ENCODE assay signal across 20 cellular contexts in genomic region chr19:6026390-6026897, GRCh38. TPM values are rescaled to one million over a fixed set of nuclear protein-coding genes. Genes with fewer than 3 reads are reported as not detected.
DNase-seq lines count a peak whose midpoint lies in the region; ATAC-seq, FAIRE-seq and TF ChIP-seq lines count a peak whose summit lies in the region.
"Had no signal": no experiment of that assay in that cellular context is flagged by ENCODE, and none has a peak within 500 bp of the region (broad histone marks: within the 10 kb centered on the region; RNA-seq: fewer than 3 reads in every experiment).

No MANE protein-coding gene starts in this region.

- H3K4me3 ChIP-seq in body of pancreas (no peak overlapping the region), pancreas (no peak overlapping the region), upper lobe of right lung (no peak overlapping the region)
- H3K4me3 ChIP-seq: GM23338, MG63 had no signal

- H3K9me3 ChIP-seq in body of pancreas = no peaks in the 10 kb centered on the region
- H3K9me3 ChIP-seq in pancreas = no peaks in the 10 kb centered on the region
- no peaks in the 10 kb centered on the region for H3K9me3 ChIP-seq in upper lobe of right lung
- H3K9me3 ChIP-seq: Caco-2, MG63 had no signal

- TF ChIP-seq CTCF in body of pancreas (IDR thresholded peaks at IDR 0.05) = no peak
- TF ChIP-seq CTCF in pancreas (IDR thresholded peaks at IDR 0.05) = no peak
- no peak for TF ChIP-seq CTCF in upper lobe of right lung (IDR thresholded peaks at IDR 0.05)

- 55 to 58% methylated on average over 12 to 16 of the region's 16 CpGs for WGBS in body of pancreas, 2 donors
- WGBS in pancreas, 2 donors = 50 to 52% methylated on average over 16 of the region's 16 CpGs

- FAIRE-seq in pancreas (lab: Jason Lieb, UNC) = no peak
- FAIRE-seq: G401.6 had no signal

- peak; percentile 24 for DNase-seq in activated effector memory CD4-positive, alpha-beta T cell treated with anti-CD3 and anti-CD28 coated beads, Interleukin-2, amount 50 U/mL, for 16 hours
- no peak for DNase-seq in activated effector memory CD4-positive, alpha-beta T cell treated with Interleukin-2 at 50 U/mL for 16 hours
- DNase-seq in body of pancreas = peak in 3 of 4 donors; percentile 41 to 60 (median 56)
- DNase-seq in pancreas = peak in 4 of 6 donors; percentile 21 to 64 (median 46)
- peak; percentile 38 for DNase-seq in upper lobe of right lung
- DNase-seq in NCI-H2227 treated with DMSO at 0.1 percent for 48 hours (lab: John Stamatoyannopoulos, UW) = no peak
- DNase-seq in NCI-H2081 treated with DMSO at 0.1 percent for 48 hours (lab: John Stamatoyannopoulos, UW) = no peak
- DNase-seq: Caco-2; CD8-positive, alpha-beta T cell; HCEC 1CT; KBM-7; MG63; NCI-H2029; NCI-H526 treated with DMSO at 0.1 percent for 48 hours; SIG-M5 had no signal

- no peaks in the 10 kb centered on the region for H3K36me3 ChIP-seq in body of pancreas (replicated peaks in 1 of 2; ENCODE audit: insufficient read depth in 1 of 2, low read depth in 2 of 2)
- H3K36me3 ChIP-seq in pancreas = no peaks in the 10 kb centered on the region
- peaks cover 3% of the 10 kb centered on the region for H3K36me3 ChIP-seq in upper lobe of right lung
- H3K36me3 ChIP-seq: MG63 had no signal

- intact Hi-C loops in body of pancreas (cut with DNase I) (no loop called here), pancreas (cut with DNase I) (loop anchor here in 1 of 3 donors (10.0 kb wide), 1 partner anchor 252 kb away; no protein-coding TSS in a partner anchor), upper lobe of right lung (cut with DNase I) (no loop called here)

- ATAC-seq in body of pancreas (no peak), pancreas (peak; percentile 16 to 56 (median 50)), upper lobe of right lung (no peak)
- ATAC-seq: CD8-positive, alpha-beta T cell; GM23338; Panc1 had no signal

- H3K27me3 ChIP-seq in body of pancreas = no peaks in the 10 kb centered on the region
- no peaks in the 10 kb centered on the region for H3K27me3 ChIP-seq in pancreas
- H3K27me3 ChIP-seq in upper lobe of right lung = no peaks in the 10 kb centered on the region
- H3K27me3 ChIP-seq: MG63 had no signal

- H3K4me1 ChIP-seq in body of pancreas (peaks cover 14% of the 10 kb centered on the region), pancreas (peaks cover 0 to 4% (median 0%) of the 10 kb centered on the region in 3 donors), upper lobe of right lung (peaks cover 5% of the 10 kb centered on the region)
- H3K4me1 ChIP-seq: Caco-2 had no signal

- H3K27ac ChIP-seq in body of pancreas = no peak overlapping the region
- no peak overlapping the region for H3K27ac ChIP-seq in pancreas
- H3K27ac ChIP-seq in upper lobe of right lung = no peak overlapping the region
- H3K27ac ChIP-seq: 22Rv1, C4-2B had no signal

- TF ChIP-seq POLR2A in body of pancreas (IDR thresholded peaks at IDR 0.05) = no peak

RNA-seq across cellular contexts. Expression of gene RANBP3, which starts 48.5 kb away (rescaled TPM):
- total RNA-seq in body of pancreas (10 to 100 TPM; 62.0 to 90.0 TPM), pancreas (10 to 100 TPM; 27.6 to 42.2 (median 34.7) TPM), upper lobe of right lung (65.5 TPM)
- 10 to 100 TPM; 29.1 to 39.9 TPM for polyA plus RNA-seq in pancreas

Comparison
In these comparisons a context has a peak if more than half of its experiments do, and no peak if none do; other contexts are left out.
1. DNase-seq: peak in activated effector memory CD4-positive, alpha-beta T cell treated with anti-CD3 and anti-CD28 coated beads, Interleukin-2, amount 50 U/mL, for 16 hours (single experiment), body of pancreas (3 of 4), pancreas (4 of 6) and upper lobe of right lung (single experiment); none in activated effector memory CD4-positive, alpha-beta T cell treated with Interleukin-2 at 50 U/mL for 16 hours (single experiment), NCI-H2227 treated with DMSO at 0.1 percent for 48 hours (single experiment) and NCI-H2081 treated with DMSO at 0.1 percent for 48 hours (single experiment).
2. ATAC-seq: peak in pancreas (4 of 4); none in body of pancreas (single experiment) and upper lobe of right lung (single experiment).